16 cellular contexts compared by ENCODE assay signal in genomic region chr5:174313615-174314014, GRCh38.
DNase-seq lines count a peak whose midpoint lies in the region; FAIRE-seq and TF ChIP-seq lines count a peak whose summit lies in the region.
"Had no signal": no experiment of that assay in that cellular context is flagged by ENCODE, and none has a peak within 500 bp of the region (broad histone marks: within the 10 kb centered on the region; RNA-seq: fewer than 3 reads in every experiment).

No MANE protein-coding gene starts in this region.

- no peaks in the 10 kb centered on the region for H3K9me2 ChIP-seq in PC-9 (ENCODE audit: insufficient read depth)

- no peak for FAIRE-seq in GM19239 (lab: Jason Lieb, UNC)
- FAIRE-seq: GM12878 had no signal

- intact Hi-C loops in posterior vena cava (cut with DNase I), result loop anchor here in 1 of 2 donors (5.0 kb wide), 3 partner anchors 271 to 871 kb away; partner anchors contain the start of gene BOD1
- intact Hi-C loops in PC-9 (cut with micrococcal nuclease; ENCODE audit: unreplicated experiment), result loop anchor here (10.0 kb wide), 1 partner anchor 1149 kb away; no protein-coding TSS in a partner anchor

- H2AFZ ChIP-seq in PC-9, result no peak overlapping the region
- H2AFZ ChIP-seq: GM23248 had no signal

- H3K9me3 ChIP-seq in endodermal cell (ENCODE audit: control insufficient read depth, low read length) (no peaks in the 10 kb centered on the region), PC-9 (ENCODE audit: insufficient read depth, low read depth) (no peaks in the 10 kb centered on the region)
- H3K9me3 ChIP-seq: BLaER1 treated with 17β-estradiol and CSF1 and Interleukin-3, amounts not matched to agents 10 nM and 100 nM had no signal

- no peak overlapping the region for H3K4me2 ChIP-seq in PC-9
- H3K4me2 ChIP-seq: BLaER1 treated with 17β-estradiol and CSF1 and Interleukin-3, amounts not matched to agents 10 nM and 100 nM had no signal

- H3K4me3 Mint-ChIP-seq in endodermal cell, result no peak overlapping the region
- H3K4me3 Mint-ChIP-seq: B cell; CD8-positive, alpha-beta T cell had no signal

- H3K27me3 Mint-ChIP-seq in endodermal cell (ENCODE audit: insufficient read depth), result peaks cover 44% of the 10 kb centered on the region

- POLR2A ChIA-PET in PC-9 (lab: Charles Lee; ENCODE audit: unreplicated experiment), result no interaction called here

- H3K27ac ChIP-seq in endodermal cell (ENCODE audit: low read depth, low read length) (no peak overlapping the region), PC-9 (no peak overlapping the region)
- H3K27ac ChIP-seq: BLaER1 treated with 17β-estradiol and CSF1 and Interleukin-3, amounts not matched to agents 10 nM and 100 nM; GM23248 had no signal

- H3K36me3 Mint-ChIP-seq in endodermal cell (ENCODE audit: low read depth), result no peaks in the 10 kb centered on the region
- H3K36me3 Mint-ChIP-seq: CD8-positive, alpha-beta T cell had no signal

- H3K79me2 ChIP-seq in PC-9 (ENCODE audit: low read depth), result no peaks in the 10 kb centered on the region

- no peaks in the 10 kb centered on the region for H3F3A ChIP-seq in PC-9 (ENCODE audit: insufficient read depth, low read depth)

- no peaks in the 10 kb centered on the region for H3K9me3 Mint-ChIP-seq in endodermal cell
- H3K9me3 Mint-ChIP-seq: CD8-positive, alpha-beta T cell had no signal

- TF ChIP-seq CTCF in endodermal cell (conservative IDR thresholded peaks at IDR 0.05) (no peak), PC-9 (conservative IDR thresholded peaks at IDR 0.05) (no peak)

- H3K4me1 ChIP-seq in endodermal cell (ENCODE audit: control insufficient read depth, insufficient read depth, low read length), result no peaks in the 10 kb centered on the region
- no peaks in the 10 kb centered on the region for H3K4me1 ChIP-seq in PC-9 (replicated peaks; ENCODE audit: insufficient read depth)

- CTCF ChIA-PET in PC-9 (lab: Charles Lee), result no interaction called here

- 88 to 90% methylated on average over 2 to 5 of the region's 5 CpGs for WGBS in endodermal cell (ENCODE audit: insufficient coverage in 1 of 2, insufficient read length in 1 of 2), 2 experiments

- DNase-seq in activated effector memory CD4-positive, alpha-beta T cell treated with anti-CD3 and anti-CD28 coated beads, Interleukin-2, amount 50 U/mL, for 16 hours, result peak; percentile 17
- DNase-seq in activated effector memory CD4-positive, alpha-beta T cell treated with Interleukin-2 at 50 U/mL for 16 hours, result no peak
- DNase-seq in endodermal cell (peak; percentile 16), posterior vena cava (ENCODE audit: low spot score) (peak; percentile 44), GM19239 (ENCODE audit: insufficient read length, low spot score) (no peak), foreskin melanocyte (no peak), PC-9 (no peak)
- DNase-seq: Calu3, DMS79 treated with DMSO at 0.1 percent for 48 hours, GF-D8, GM23248, HCEC 1CT had no signal

- H3K27me3 ChIP-seq in endodermal cell (ENCODE audit: control insufficient read depth, insufficient read depth, low read length, poor library complexity, severe bottlenecking) (peaks cover 34% of the 10 kb centered on the region), PC-9 (ENCODE audit: insufficient read depth, low read depth) (peaks cover 85% of the 10 kb centered on the region)

- H3K4me1 Mint-ChIP-seq in endodermal cell, result no peaks in the 10 kb centered on the region

- H3K36me3 ChIP-seq in endodermal cell (ENCODE audit: control insufficient read depth, insufficient read depth, low read length) (no peaks in the 10 kb centered on the region), PC-9 (ENCODE audit: low read depth) (no peaks in the 10 kb centered on the region)
- H3K36me3 ChIP-seq: BLaER1 treated with 17β-estradiol and CSF1 and Interleukin-3, amounts not matched to agents 10 nM and 100 nM had no signal

- H3K9ac ChIP-seq in endodermal cell (ENCODE audit: extremely low read depth, low read length, poor library complexity, severe bottlenecking), result no peak overlapping the region
- H3K9ac ChIP-seq: BLaER1 treated with 17β-estradiol and CSF1 and Interleukin-3, amounts not matched to agents 10 nM and 100 nM; GM23248 had no signal

- no peak overlapping the region for H3K27ac Mint-ChIP-seq in endodermal cell
- H3K27ac Mint-ChIP-seq: B cell; CD8-positive, alpha-beta T cell had no signal

- H3K4me3 ChIP-seq in endodermal cell (ENCODE audit: low read length) (no peak overlapping the region), PC-9 (no peak overlapping the region)
- H3K4me3 ChIP-seq: BLaER1 treated with 17β-estradiol and CSF1 and Interleukin-3, amounts not matched to agents 10 nM and 100 nM; GM12878; GM23248 had no signal

- no peaks in the 10 kb centered on the region for H4K20me1 ChIP-seq in PC-9 (ENCODE audit: insufficient read depth)
- H4K20me1 ChIP-seq: BLaER1 treated with 17β-estradiol and CSF1 and Interleukin-3, amounts not matched to agents 10 nM and 100 nM had no signal

- BruUV-seq in PC-9 (replicated peaks; lab: Mats Ljungman, UMichigan), result no TSS peak

Comparison
In these comparisons a context has a peak if more than half of its experiments do, and no peak if none do; other contexts are left out.
1. DNase-seq: peak in activated effector memory CD4-positive, alpha-beta T cell treated with anti-CD3 and anti-CD28 coated beads, Interleukin-2, amount 50 U/mL, for 16 hours (single experiment), endodermal cell (single experiment) and posterior vena cava (single experiment); none in activated effector memory CD4-positive, alpha-beta T cell treated with Interleukin-2 at 50 U/mL for 16 hours (single experiment), GM19239 (single experiment), foreskin melanocyte (single experiment) and PC-9 (0 of 2).